ENCODE assay signal across 12 cellular contexts in the genomic region with DNA sequence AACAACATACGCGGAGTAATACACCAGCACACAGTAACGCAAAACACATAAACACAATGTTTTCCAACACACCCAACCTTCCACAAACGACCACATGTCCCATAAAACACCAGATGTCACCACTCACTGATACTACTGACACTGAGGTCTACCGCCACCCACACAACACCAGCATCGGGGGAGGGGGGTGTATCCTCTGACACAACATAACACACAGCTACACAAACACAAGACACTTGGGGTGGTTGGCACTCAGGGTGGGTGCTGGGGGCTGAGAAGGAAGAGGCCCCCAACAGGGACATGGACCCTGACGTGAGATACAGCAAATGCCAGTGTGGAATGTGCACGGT. TPM values are rescaled to one million over a fixed set of nuclear protein-coding genes. Genes with fewer than 3 reads are reported as not detected.
A peak's percentile ranks its signal among the peaks of the same experiment; 100 is the strongest.
DNase-seq lines count a peak whose midpoint lies in the region; ATAC-seq and TF ChIP-seq lines count a peak whose summit lies in the region.
"Had no signal": no experiment of that assay in that cellular context is flagged by ENCODE, and none has a peak within 500 bp of the region (broad histone marks: within the 10 kb centered on the region; RNA-seq: fewer than 3 reads in every experiment).

No MANE protein-coding gene starts in this region.

- no peaks in the 10 kb centered on the region for H3K27me3 Mint-ChIP-seq in activated naive CD4-positive, alpha-beta T cell treated with anti-CD3 and anti-CD28 coated beads, Interleukin-2, amount 10 ng/mL, durations not matched to agents 7 days and 5 days
- peaks cover 11% of the 10 kb centered on the region for H3K27me3 Mint-ChIP-seq in central memory CD8-positive, alpha-beta T cell

- TF ChIP-seq POLR2A in transverse colon (IDR thresholded peaks at IDR 0.05): no peak
- TF ChIP-seq POLR2A in gastrocnemius medialis (IDR thresholded peaks at IDR 0.05): no peak

- peaks cover 74% of the 10 kb centered on the region for H3K4me1 Mint-ChIP-seq in activated naive CD4-positive, alpha-beta T cell treated with anti-CD3 and anti-CD28 coated beads, Interleukin-2, amount 10 ng/mL, durations not matched to agents 7 days and 5 days
- peaks cover 63% of the 10 kb centered on the region for H3K4me1 Mint-ChIP-seq in central memory CD8-positive, alpha-beta T cell

- no peak for ATAC-seq in activated naive CD4-positive, alpha-beta T cell treated with anti-CD3 and anti-CD28 coated beads, Interleukin-2, amount 50 U/mL, for 72 hours
- ATAC-seq in RWPE2 (ENCODE audit: low read depth) (no peak), gastrocnemius medialis (no peak), HG02798 (IDR thresholded peaks at IDR 0.05; ENCODE audit: poor library complexity, unreplicated experiment) (no peak)
- ATAC-seq in central memory CD8-positive, alpha-beta T cell (replicated peaks; ENCODE audit: extremely low read depth, poor library complexity, severe bottlenecking): no peak

- H3K4me3 Mint-ChIP-seq in activated naive CD4-positive, alpha-beta T cell treated with anti-CD3 and anti-CD28 coated beads, Interleukin-2, amount 10 ng/mL, durations not matched to agents 7 days and 5 days: no peak overlapping the region
- H3K4me3 Mint-ChIP-seq in central memory CD8-positive, alpha-beta T cell: peak overlapping the region; percentile 72

- no peaks in the 10 kb centered on the region for H3K9me3 Mint-ChIP-seq in activated naive CD4-positive, alpha-beta T cell treated with anti-CD3 and anti-CD28 coated beads, Interleukin-2, amount 10 ng/mL, durations not matched to agents 7 days and 5 days
- H3K9me3 Mint-ChIP-seq in activated naive CD4-positive, alpha-beta T cell treated with anti-CD3 and anti-CD28 coated beads, Interleukin-2, amount 50 U/mL, for 72 hours: peaks cover 0 to 5% of the 10 kb centered on the region in 2 donors
- H3K9me3 Mint-ChIP-seq in central memory CD8-positive, alpha-beta T cell: no peaks in the 10 kb centered on the region

- peaks cover 3% of the 10 kb centered on the region for H3K36me3 Mint-ChIP-seq in activated naive CD4-positive, alpha-beta T cell treated with anti-CD3 and anti-CD28 coated beads, Interleukin-2, amount 10 ng/mL, durations not matched to agents 7 days and 5 days
- H3K36me3 Mint-ChIP-seq in activated naive CD4-positive, alpha-beta T cell treated with anti-CD3 and anti-CD28 coated beads, Interleukin-2, amount 50 U/mL, for 72 hours: peaks cover 24% of the 10 kb centered on the region in 2 donors
- H3K36me3 Mint-ChIP-seq in central memory CD8-positive, alpha-beta T cell (ENCODE audit: insufficient read depth): peaks cover 2% of the 10 kb centered on the region

- intact Hi-C loops in transverse colon (cut with DNase I; ENCODE audit: low total_unique reads) (loop anchor here (5.0 kb wide), 1 partner anchor 35 kb away; no protein-coding TSS in a partner anchor), gastrocnemius medialis (cut with DNase I; ENCODE audit: low total_unique reads) (no loop called here)

- H3K9me3 ChIP-seq in RWPE2 (ENCODE audit: severe bottlenecking) (no peaks in the 10 kb centered on the region), transverse colon (no peaks in the 10 kb centered on the region), gastrocnemius medialis (no peaks in the 10 kb centered on the region)

- 0 to 31% methylated on average over 1 to 8 of the region's 8 CpGs for WGBS in transverse colon (ENCODE audit: low coverage in 1 of 2), 2 donors

- CTCF ChIA-PET in activated naive CD4-positive, alpha-beta T cell treated with anti-CD3 and anti-CD28 coated beads, Interleukin-2, amount 10 ng/mL, durations not matched to agents 7 days and 5 days (lab: Charles Lee): interaction anchor here (1.3 to 11.0 kb wide), 3 partner anchors 17 to 188 kb away, joined by 4 to 162 read pairs (median 4); no protein-coding TSS in a partner anchor

- H3K4me1 ChIP-seq in RWPE2 (ENCODE audit: insufficient read depth, poor library complexity, severe bottlenecking) (peaks cover 46% of the 10 kb centered on the region), transverse colon (peaks cover 30 to 64% (median 49%) of the 10 kb centered on the region in 4 donors), gastrocnemius medialis (no peaks in the 10 kb centered on the region)

- no peak for TF ChIP-seq CTCF in RWPE2 (IDR thresholded peaks at IDR 0.05; ENCODE audit: poor library complexity, severe bottlenecking)
- TF ChIP-seq CTCF in transverse colon (IDR thresholded peaks at IDR 0.05): no peak
- no peak for TF ChIP-seq CTCF in gastrocnemius medialis (IDR thresholded peaks at IDR 0.05 in 4 of 5, conservative IDR thresholded peaks at IDR 0.05 in 1 of 5)

- H3K27ac ChIP-seq in RWPE2 (ENCODE audit: poor library complexity, severe bottlenecking) (peak overlapping the region; percentile 90), transverse colon (peak overlapping the region in 3 of 4 donors; percentile 44 to 67 (median 47)), gastrocnemius medialis (no peak overlapping the region)

- no peak for TF ChIP-seq EP300 in transverse colon (IDR thresholded peaks at IDR 0.05; ENCODE audit: low read depth)

- in situ Hi-C loops in transverse colon (cut with MboI; ENCODE audit: low pct_ligation_motif_present in 1 of 4, low pct_unique_long_range_greater_than_20kb in 1 of 4, low sequenced_read_pairs in 3 of 4) (no loop called here), gastrocnemius medialis (cut with MboI; ENCODE audit: low sequenced_read_pairs in 4 of 4) (loop anchor here in 1 of 4 donors (5.0 kb wide), 1 partner anchor 35 kb away; no protein-coding TSS in a partner anchor)

- H3K4me3 ChIP-seq in RWPE2 (ENCODE audit: severe bottlenecking) (no peak overlapping the region), transverse colon (no peak overlapping the region), gastrocnemius medialis (no peak overlapping the region)

- peak overlapping the region; percentile 13 for H3K27ac Mint-ChIP-seq in activated naive CD4-positive, alpha-beta T cell treated with anti-CD3 and anti-CD28 coated beads, Interleukin-2, amount 10 ng/mL, durations not matched to agents 7 days and 5 days
- peak overlapping the region in 1 of 2 donors; percentile 88 for H3K27ac Mint-ChIP-seq in activated naive CD4-positive, alpha-beta T cell treated with anti-CD3 and anti-CD28 coated beads, Interleukin-2, amount 50 U/mL, for 72 hours
- H3K27ac Mint-ChIP-seq in central memory CD8-positive, alpha-beta T cell (ENCODE audit: low read depth): peak overlapping the region; percentile 76

- no peaks in the 10 kb centered on the region for H3K27me3 ChIP-seq in RWPE2 (ENCODE audit: insufficient read depth, poor library complexity, severe bottlenecking)
- H3K27me3 ChIP-seq in transverse colon: no peaks in the 10 kb centered on the region
- peaks cover 0 to 8% (median 2%) of the 10 kb centered on the region in 3 donors for H3K27me3 ChIP-seq in gastrocnemius medialis

- no peak for DNase-seq in activated naive CD4-positive, alpha-beta T cell treated with anti-CD3 and anti-CD28 coated beads, Interleukin-2, amount 10 ng/mL, durations not matched to agents 7 days and 5 days
- DNase-seq in activated naive CD4-positive, alpha-beta T cell treated with anti-CD3 and anti-CD28 coated beads, Interleukin-2, amount 50 U/mL, for 72 hours (ENCODE audit: low spot score in 2 of 2): no peak
- DNase-seq in RWPE2 (ENCODE audit: low spot score): no peak
- no peak for DNase-seq in central memory CD8-positive, alpha-beta T cell (ENCODE audit: low spot score in 2 of 2)
- no peak for DNase-seq in transverse colon
- DNase-seq in gastrocnemius medialis: no peak
- DNase-seq in DMS79 treated with DMSO at 0.1 percent for 48 hours (lab: John Stamatoyannopoulos, UW): no peak
- DNase-seq: cerebellar nuclear complex, NCI-H510A, nucleus accumbens, RPMI8226 had no signal

- H3K36me3 ChIP-seq in RWPE2 (ENCODE audit: low read depth) (no peaks in the 10 kb centered on the region), transverse colon (no peaks in the 10 kb centered on the region), gastrocnemius medialis (no peaks in the 10 kb centered on the region)

RNA-seq across cellular contexts. Expression of gene KCNN4, which starts 1.5 kb away (rescaled TPM):
- total RNA-seq in activated naive CD4-positive, alpha-beta T cell treated with anti-CD3 and anti-CD28 coated beads, Interleukin-2, amount 50 U/mL, for 72 hours: 100 to 1,000 TPM; 110 to 145 TPM
- total RNA-seq in transverse colon (10 to 100 TPM in 3 of 4 donors, not detected in 1; 26.5 to 72.2 (median 37.4) TPM), gastrocnemius medialis (1 to 10 TPM in 3 of 4 donors, not detected in 1; 1.1 to 4.1 (median 1.7) TPM)

RNA-seq across cellular contexts. Expression of gene LYPD5, which starts 20.0 kb away (rescaled TPM):
- total RNA-seq in activated naive CD4-positive, alpha-beta T cell treated with anti-CD3 and anti-CD28 coated beads, Interleukin-2, amount 50 U/mL, for 72 hours: 1 to 10 TPM in 1 of 2 donors, under 1 TPM in 1; 0.97 to 3.8 TPM
- total RNA-seq in transverse colon: 1 to 10 TPM in 3 of 4 donors, not detected in 1; 2.1 to 5.2 (median 2.6) TPM
- total RNA-seq in gastrocnemius medialis: 1 to 10 TPM in 1 of 4 donors, under 1 TPM in 1, not detected in 2; 0.35 to 1.4 TPM

RNA-seq across cellular contexts. Expression of gene SMG9, which starts 27.5 kb away (rescaled TPM):
- 100 to 1,000 TPM in 1 of 2 donors, 10 to 100 TPM in 1; 62.8 to 145 TPM for total RNA-seq in activated naive CD4-positive, alpha-beta T cell treated with anti-CD3 and anti-CD28 coated beads, Interleukin-2, amount 50 U/mL, for 72 hours
- total RNA-seq in transverse colon (10 to 100 TPM in 3 of 4 donors, 1 to 10 TPM in 1; 4.1 to 68.7 (median 13.8) TPM), gastrocnemius medialis (1 to 10 TPM; 4.5 to 9.1 (median 7.1) TPM)

RNA-seq across cellular contexts. Expression of gene ZNF283, which starts 44.8 kb away (rescaled TPM):
- 10 to 100 TPM in 1 of 2 donors, 1 to 10 TPM in 1; 7.7 to 12.0 TPM for total RNA-seq in activated naive CD4-positive, alpha-beta T cell treated with anti-CD3 and anti-CD28 coated beads, Interleukin-2, amount 50 U/mL, for 72 hours
- total RNA-seq in transverse colon: 100 to 1,000 TPM in 1 of 4 donors, 10 to 100 TPM in 3; 10.9 to 168 (median 17.8) TPM
- 1 to 10 TPM; 1.4 to 7.3 (median 2.1) TPM for total RNA-seq in gastrocnemius medialis

Comparison
In these comparisons a context has a peak if more than half of its experiments do, and no peak if none do; other contexts are left out.
1. H3K27ac ChIP-seq: peak in RWPE2 (single experiment) and transverse colon (3 of 4); none in gastrocnemius medialis (0 of 4).